Comparison of ENCODE assay signal across 9 cellular contexts in genomic region chr2:218717262-218717661, GRCh38. TPM values are rescaled to one million over a fixed set of nuclear protein-coding genes. Genes with fewer than 3 reads are reported as not detected.
DNase-seq lines count a peak whose midpoint lies in the region; ATAC-seq and TF ChIP-seq lines count a peak whose summit lies in the region.
"Had no signal": no experiment of that assay in that cellular context is flagged by ENCODE, and none has a peak within 500 bp of the region (broad histone marks: within the 10 kb centered on the region; RNA-seq: fewer than 3 reads in every experiment).

No MANE protein-coding gene starts in this region.

- H3K27ac ChIP-seq in caudate nucleus (ENCODE audit: low read depth, low read length) (peak overlapping the region; percentile 85), psoas muscle (no peak overlapping the region)
- H3K27ac ChIP-seq: thoracic aorta had no signal

- TF ChIP-seq CTCF in psoas muscle (IDR thresholded peaks at IDR 0.05): no peak

- no peak overlapping the region for H3K4me3 ChIP-seq in psoas muscle
- H3K4me3 ChIP-seq: MG63, thoracic aorta had no signal

- DNase-seq in LoVo (ENCODE audit: low spot score) (peak; percentile 50), caudate nucleus (lab: John Stamatoyannopoulos, UW) (peak in 7 of 61 donors; percentile 8 to 52 (median 26)), psoas muscle (no peak), D341Med (ENCODE audit: low spot score) (no peak), inferior parietal cortex (ENCODE audit: extremely low spot score) (no peak)
- DNase-seq: MG63; stimulated activated CD4-positive, alpha-beta T cell treated with anti-CD3 and anti-CD28 coated beads, Interleukin-1b, Interleukin-23, amount 100 ng/mL, for 48 hours had no signal

- intact Hi-C loops in psoas muscle (cut with DNase I): no loop called here

- peaks cover 0 to 11% of the 10 kb centered on the region in 2 donors for H3K36me3 ChIP-seq in psoas muscle (ENCODE audit: insufficient read depth in 1 of 2, low read depth in 1 of 2)
- H3K36me3 ChIP-seq: thoracic aorta had no signal

- H3K27me3 ChIP-seq in psoas muscle (ENCODE audit: insufficient read depth in 3 of 3, low read length in 2 of 3): no peaks in the 10 kb centered on the region
- H3K27me3 ChIP-seq: MG63 had no signal

- peak in 3 of 4 donors; percentile 32 to 45 (median 39) for ATAC-seq in psoas muscle
- no peak for ATAC-seq in GM21723 (IDR thresholded peaks at IDR 0.05; ENCODE audit: unreplicated experiment)

- no peaks in the 10 kb centered on the region for H3K9me3 ChIP-seq in psoas muscle
- H3K9me3 ChIP-seq: MG63, thoracic aorta had no signal

- WGBS in psoas muscle, 3 donors: 74 to 77% (median 76%) methylated on average over 3 of the region's 3 CpGs

- H3K4me1 ChIP-seq in psoas muscle: peaks cover 5% of the 10 kb centered on the region

RNA-seq across cellular contexts. Expression of gene TTLL4, which starts 6.6 kb away (rescaled TPM):
- total RNA-seq in psoas muscle: 10 to 100 TPM; 10.9 to 14.5 (median 13.8) TPM
- polyA plus RNA-seq in psoas muscle: 10 to 100 TPM in 2 of 3 donors, 1 to 10 TPM in 1; 9.2 to 15.7 (median 14.0) TPM

RNA-seq across cellular contexts. Expression of gene STK36, which starts 45.4 kb away (rescaled TPM):
- total RNA-seq in psoas muscle: 10 to 100 TPM in 1 of 4 donors, 1 to 10 TPM in 3; 3.7 to 11.3 (median 7.4) TPM
- 1 to 10 TPM; 4.6 to 8.7 (median 6.1) TPM for polyA plus RNA-seq in psoas muscle

RNA-seq across cellular contexts. Expression of gene RNF25, which starts 45.5 kb away (rescaled TPM):
- total RNA-seq in psoas muscle: 10 to 100 TPM; 14.5 to 30.3 (median 20.6) TPM
- 10 to 100 TPM; 22.6 to 32.0 (median 26.3) TPM for polyA plus RNA-seq in psoas muscle

RNA-seq across cellular contexts. Expression of gene BCS1L, which starts 57.8 kb away (rescaled TPM):
- 10 to 100 TPM; 24.3 to 40.5 (median 26.8) TPM for total RNA-seq in psoas muscle
- 10 to 100 TPM; 13.1 to 50.1 (median 31.4) TPM for polyA plus RNA-seq in psoas muscle

RNA-seq across cellular contexts. Expression of gene ZNF142, which starts 57.8 kb away (rescaled TPM):
- total RNA-seq in psoas muscle: 10 to 100 TPM; 12.0 to 33.5 (median 30.1) TPM
- 10 to 100 TPM in 1 of 3 donors, 1 to 10 TPM in 2; 1.8 to 21.9 (median 6.9) TPM for polyA plus RNA-seq in psoas muscle
